ENCODE assay signal across 12 cellular contexts in genomic region chr2:240962371-240963064, GRCh38. TPM values are rescaled to one million over a fixed set of nuclear protein-coding genes. Genes with fewer than 3 reads are reported as not detected.
DNase-seq lines count a peak whose midpoint lies in the region; ATAC-seq, FAIRE-seq and TF ChIP-seq lines count a peak whose summit lies in the region.
"Had no signal": no experiment of that assay in that cellular context is flagged by ENCODE, and none has a peak within 500 bp of the region (broad histone marks: within the 10 kb centered on the region; RNA-seq: fewer than 3 reads in every experiment).

No MANE protein-coding gene starts in this region.

- TF ChIP-seq RAD21 in HepG2 (CRISPR knock-in tag; IDR thresholded peaks at IDR 0.05): no peak

- in situ Hi-C loops in HepG2 (cut with HindIII; ENCODE audit: extremely low pct_ligation_motif_present, low pct_unique_long_range_greater_than_20kb): no loop called here

- H3K9ac ChIP-seq in HepG2 (ENCODE audit: insufficient read depth, low read depth, low read length): no peak overlapping the region

- H3K9me3 Mint-ChIP-seq in chondrocyte (ENCODE audit: low read depth): no peaks in the 10 kb centered on the region

- peaks cover 0 to 2% of the 10 kb centered on the region in 2 experiments; a peak in 2 of 5 replicates for H3K27me3 ChIP-seq in HepG2 (ENCODE audit: control insufficient read depth in 1 of 2, insufficient read depth in 2 of 2, low read length in 2 of 2)
- H3K27me3 ChIP-seq in testis: no peaks in the 10 kb centered on the region

- no peaks in the 10 kb centered on the region for H3K36me3 Mint-ChIP-seq in chondrocyte (ENCODE audit: low read depth)

- ATAC-seq in HepG2 (no peak), GM18519 (IDR thresholded peaks at IDR 0.05; ENCODE audit: low FRiP score, unreplicated experiment) (no peak)
- ATAC-seq: stimulated activated naive CD8-positive, alpha-beta T cell treated with anti-CD3 and anti-CD28 coated beads, Interleukin-15, Interleukin-2, amounts not matched to agents 100 U/mL and 50 U/mL, for 24 hours had no signal

- peak overlapping the region; percentile 65; the same call in 1 of the 2 replicates for H3K4me2 ChIP-seq in HepG2 (ENCODE audit: low read depth, low read length)

- POLR2A ChIA-PET in HepG2 (lab: Yijun Ruan, JAX): interaction anchor here (1.5 kb wide), 1 partner anchor 88 kb away, joined by 3 read pairs; no protein-coding TSS in a partner anchor

- FAIRE-seq in HepG2 (lab: Jason Lieb, UNC) (peak; percentile 79), D721Med (lab: Jason Lieb, UNC) (no peak)
- FAIRE-seq: RCC 7860 had no signal

- WGBS in HepG2 (ENCODE audit: low lambda C conversion rate): 45% methylated on average over 18 of the region's 27 CpGs
- 31 to 42% methylated on average over 12 to 27 of the region's 27 CpGs for WGBS in testis, 2 donors

- CTCF ChIA-PET in HepG2 (lab: Yijun Ruan, JAX; ENCODE audit: low intra/inter-chr PET ratio, low total read pairs): no interaction called here

- H3K79me2 ChIP-seq in HepG2 (ENCODE audit: insufficient read depth, low read length): no peaks in the 10 kb centered on the region

- TF ChIP-seq POLR2A in HepG2 (IDR thresholded peaks at IDR 0.05; ENCODE audit: insufficient read depth in 1 of 2, low read depth in 2 of 2, low read length in 2 of 2): no peak
- no peak for TF ChIP-seq POLR2A in testis (IDR thresholded peaks at IDR 0.05)

- intact Hi-C loops in HepG2 (cut with micrococcal nuclease; ENCODE audit: unreplicated experiment) (no loop called here), testis (cut with DNase I; ENCODE audit: low total_unique reads) (no loop called here)

- H3K4me3 ChIP-seq in HepG2 (replicated peaks in 1 of 3; ENCODE audit: insufficient read depth in 1 of 3, low read depth in 2 of 3, low read length in 3 of 3): no peak overlapping the region
- H3K4me3 ChIP-seq in testis: no peak overlapping the region
- H3K4me3 ChIP-seq: psoas muscle had no signal

- H2AFZ ChIP-seq in HepG2 (ENCODE audit: low read length): no peak overlapping the region

- H3K27ac ChIP-seq in HepG2 (ENCODE audit: extremely low read length, insufficient read depth, low read length): peak overlapping the region; percentile 74
- peak overlapping the region; percentile 32 to 84 for H3K27ac ChIP-seq in testis
- H3K27ac ChIP-seq: epithelial cell of prostate, psoas muscle had no signal

- TF ChIP-seq CTCF in chondrocyte (IDR thresholded peaks at IDR 0.05) (no peak), HepG2 (CRISPR knock-in tag; IDR thresholded peaks at IDR 0.05) (no peak), testis (IDR thresholded peaks at IDR 0.05) (no peak), D721Med (IDR thresholded peaks at IDR 0.05; ENCODE audit: insufficient read depth, missing control alignments) (no peak)

- H3K36me3 ChIP-seq in HepG2 (replicated peaks in 1 of 2; ENCODE audit: control insufficient read depth in 1 of 2, insufficient read depth in 2 of 2, low read length in 2 of 2): no peaks in the 10 kb centered on the region
- H3K36me3 ChIP-seq in testis (ENCODE audit: low read depth, missing control alignments): no peaks in the 10 kb centered on the region

- peaks cover 13% of the 10 kb centered on the region for H3K4me1 Mint-ChIP-seq in chondrocyte (ENCODE audit: low read depth)

- H3K27me3 Mint-ChIP-seq in chondrocyte (ENCODE audit: low read depth): peaks cover 11% of the 10 kb centered on the region

- H4K20me1 ChIP-seq in HepG2 (ENCODE audit: insufficient read depth, low read length): no peaks in the 10 kb centered on the region

- no peak overlapping the region for H3K4me3 Mint-ChIP-seq in chondrocyte (ENCODE audit: unreplicated experiment)

- TF ChIP-seq EP300 in HepG2 (IDR thresholded peaks at IDR 0.05; ENCODE audit: low read depth in 2 of 2, low read length in 2 of 2) (0 out of 4 replicates have a peak, but pooled peaks of 1 of the 2 experiments have one; percentile 5), HepG2 (CRISPR knock-in tag; IDR thresholded peaks at IDR 0.05; ENCODE audit: borderline replicate concordance) (no peak)

- H3K9me3 ChIP-seq in HepG2 (ENCODE audit: low read length): no peaks in the 10 kb centered on the region
- no peaks in the 10 kb centered on the region for H3K9me3 ChIP-seq in testis
- H3K9me3 ChIP-seq: psoas muscle had no signal

- no peak overlapping the region for H3K27ac Mint-ChIP-seq in chondrocyte (ENCODE audit: unreplicated experiment)

- H3K4me1 ChIP-seq in HepG2 (ENCODE audit: insufficient read depth, low read length) (peaks cover 94% of the 10 kb centered on the region), testis (peaks cover 52% of the 10 kb centered on the region)
- H3K4me1 ChIP-seq: psoas muscle had no signal

- peak; percentile 70 for DNase-seq in NCI-H2227 treated with DMSO at 0.1 percent for 48 hours (lab: John Stamatoyannopoulos, UW)
- DNase-seq in chondrocyte (ENCODE audit: low spot score): peak; percentile 84
- peak; percentile 28 for DNase-seq in HepG2 (ENCODE audit: low spot score)
- DNase-seq in testis: peak; percentile 85
- DNase-seq in NCI-H524 (lab: John Stamatoyannopoulos, UW): no peak
- no peak for DNase-seq in DMS153 treated with DMSO at 0.1 percent for 48 hours (lab: John Stamatoyannopoulos, UW; ENCODE audit: unreplicated experiment)
- no peak for DNase-seq in D721Med (ENCODE audit: insufficient read length, low spot score)
- DNase-seq: stimulated activated naive CD8-positive, alpha-beta T cell treated with anti-CD3 and anti-CD28 coated beads, Interleukin-15, Interleukin-2, amounts not matched to agents 100 U/mL and 50 U/mL, for 24 hours had no signal

- no TSS peak for BruUV-seq in HepG2 (replicated peaks; lab: Mats Ljungman, UMichigan)

TF ChIP-seq in HepG2, 621 proteins besides CTCF, POLR2A, EP300 and RAD21 (continues in another document):
- TF ChIP-seq ZNF598 (CRISPR knock-in tag; IDR thresholded peaks at IDR 0.05; ENCODE audit: borderline replicate concordance) (no peak), HMGA1 (CRISPR knock-in tag; conservative IDR thresholded peaks at IDR 0.05) (no peak), ZKSCAN8 (CRISPR knock-in tag; IDR thresholded peaks at IDR 0.05; ENCODE audit: borderline replicate concordance) (no peak)

RNA-seq across cellular contexts. Expression of gene SNED1, which starts 35.9 kb away (rescaled TPM):
- total RNA-seq in chondrocyte (1.6 to 2.9 TPM (median 1.9 TPM) in 3 replicates), HepG2 (2016; rRNA removed; fragmentation: Illumina TruSeq; extraction: Trizol) (0.15 TPM in 1 of 2 replicates, not detected in the other), testis (100 to 1,000 TPM in 1 of 2 donors, 10 to 100 TPM in 1; 82.7 to 107 TPM)
- 0.09 and 0.10 TPM in 2 replicates for total RNA-seq in HepG2 (2016; cell fraction: cytosol; rRNA removed; fragmentation: Illumina TruSeq; extraction: Trizol; ENCODE audit: low read depth)
- 0.03 and 0.26 TPM in 2 replicates for total RNA-seq in HepG2 (2016; cell fraction: insoluble cytoplasmic fraction; rRNA removed; fragmentation: Illumina TruSeq; extraction: Trizol)
- 0.10 and 0.12 TPM in 2 replicates for total RNA-seq in HepG2 (2016; cell fraction: membrane; rRNA removed; fragmentation: Illumina TruSeq; extraction: Trizol)
- 0.13 and 0.62 TPM in 2 replicates for total RNA-seq in HepG2 (2016; cell fraction: nucleus; rRNA removed; fragmentation: Illumina TruSeq; extraction: Trizol)
- polyA plus RNA-seq in HepG2 (2011; rRNA removed) (0.35 and 0.65 TPM in 2 replicates), testis (ENCODE audit: insufficient read depth, low read depth, low replicate concordance) (15.8 TPM)
- polyA plus RNA-seq in HepG2 (2011; cell fraction: cytosol; rRNA removed): 0.06 and 0.32 TPM in 2 replicates
- 1.2 and 1.4 TPM in 2 replicates for polyA plus RNA-seq in HepG2 (2011; cell fraction: nucleus; rRNA removed)
- polyA plus RNA-seq in HepG2 (2012): 0.31 and 0.46 TPM in 2 replicates
- 0.03 and 0.10 TPM in 2 replicates for polyA plus RNA-seq in HepG2 (2016; cell fraction: cytosol; fragmentation: Illumina TruSeq; extraction: Trizol; ENCODE audit: low read depth)
- polyA plus RNA-seq in HepG2 (2016; cell fraction: insoluble cytoplasmic fraction; fragmentation: Illumina TruSeq; extraction: Trizol; ENCODE audit: low read depth): 0.04 and 0.24 TPM in 2 replicates
- 0.02 and 0.09 TPM in 2 replicates for polyA plus RNA-seq in HepG2 (2016; cell fraction: membrane; fragmentation: Illumina TruSeq; extraction: Trizol; ENCODE audit: low read depth)
- 0.19 and 1.7 TPM in 2 replicates for polyA plus RNA-seq in HepG2 (2016; cell fraction: nucleus; fragmentation: Illumina TruSeq; extraction: Trizol; ENCODE audit: insufficient read depth, low read depth)
- polyA minus RNA-seq in HepG2 (2011; rRNA and poly(A)+ RNA removed; ENCODE audit: low replicate concordance): 0.96 and 3.2 TPM in 2 replicates
- polyA minus RNA-seq in HepG2 (2011; cell fraction: cytosol; rRNA and poly(A)+ RNA removed): 0.44 and 0.79 TPM in 2 replicates
- 0.52 and 0.99 TPM in 2 replicates for polyA minus RNA-seq in HepG2 (2011; cell fraction: nucleus; rRNA and poly(A)+ RNA removed)

RNA-seq across cellular contexts. Expression of gene CROCC2, which starts 56.4 kb away (rescaled TPM):
- total RNA-seq in chondrocyte: not detected in 3 replicates
- not detected in 2 replicates for total RNA-seq in HepG2 (2016; rRNA removed; fragmentation: Illumina TruSeq; extraction: Trizol)
- total RNA-seq in HepG2 (2016; cell fraction: cytosol; rRNA removed; fragmentation: Illumina TruSeq; extraction: Trizol; ENCODE audit: low read depth): not detected in 2 replicates
- total RNA-seq in HepG2 (2016; cell fraction: insoluble cytoplasmic fraction; rRNA removed; fragmentation: Illumina TruSeq; extraction: Trizol): 0.02 TPM in 1 of 2 replicates, not detected in the other
- not detected in 2 replicates for total RNA-seq in HepG2 (2016; cell fraction: membrane; rRNA removed; fragmentation: Illumina TruSeq; extraction: Trizol)
- not detected in 2 replicates for total RNA-seq in HepG2 (2016; cell fraction: nucleus; rRNA removed; fragmentation: Illumina TruSeq; extraction: Trizol)
- polyA plus RNA-seq in HepG2 (2011; rRNA removed): not detected in 2 replicates
- polyA plus RNA-seq in HepG2 (2011; cell fraction: cytosol; rRNA removed): not detected in 2 replicates
- polyA plus RNA-seq in HepG2 (2011; cell fraction: nucleus; rRNA removed): 0.03 TPM in 1 of 2 replicates, not detected in the other
- polyA plus RNA-seq in HepG2 (2012): 0.13 and 0.15 TPM in 2 replicates
- not detected in 2 replicates for polyA plus RNA-seq in HepG2 (2016; cell fraction: cytosol; fragmentation: Illumina TruSeq; extraction: Trizol; ENCODE audit: low read depth)
- not detected in 2 replicates for polyA plus RNA-seq in HepG2 (2016; cell fraction: insoluble cytoplasmic fraction; fragmentation: Illumina TruSeq; extraction: Trizol; ENCODE audit: low read depth)
- not detected in 2 replicates for polyA plus RNA-seq in HepG2 (2016; cell fraction: membrane; fragmentation: Illumina TruSeq; extraction: Trizol; ENCODE audit: low read depth)
- not detected in 2 replicates for polyA plus RNA-seq in HepG2 (2016; cell fraction: nucleus; fragmentation: Illumina TruSeq; extraction: Trizol; ENCODE audit: insufficient read depth, low read depth)
- not detected in 2 replicates for polyA minus RNA-seq in HepG2 (2011; rRNA and poly(A)+ RNA removed; ENCODE audit: low replicate concordance)
- polyA minus RNA-seq in HepG2 (2011; cell fraction: cytosol; rRNA and poly(A)+ RNA removed): not detected in 2 replicates
- polyA minus RNA-seq in HepG2 (2011; cell fraction: nucleus; rRNA and poly(A)+ RNA removed): not detected in 2 replicates
- total RNA-seq in testis: under 1 TPM; 0.43 to 0.55 TPM
- 0.51 TPM for polyA plus RNA-seq in testis (ENCODE audit: insufficient read depth, low read depth, low replicate concordance)
- total RNA-seq: psoas muscle had no signal

Comparison
In these comparisons a context has a peak if more than half of its experiments do, and no peak if none do; other contexts are left out.
1. DNase-seq: peak in NCI-H2227 treated with DMSO at 0.1 percent for 48 hours (single experiment), chondrocyte (single experiment), HepG2 (single experiment) and testis (single experiment); none in NCI-H524 (0 of 2), DMS153 treated with DMSO at 0.1 percent for 48 hours (single experiment) and D721Med (single experiment).
2. RNA of gene SNED1, which starts 35.9 kb away (total RNA-seq): 82.7 to 107 TPM in testis; 1.6 to 2.9 TPM in chondrocyte and 0.03 to 0.62 TPM in HepG2; every median in the first group is over 10 times any median in the second.